Comparison of ENCODE assay signal across 1 cellular context in genomic region chr12:9757433-9758025, GRCh38.
A peak's percentile ranks its signal among the peaks of the same experiment; 100 is the strongest.
TF ChIP-seq lines count a peak whose summit lies in the region.

No MANE protein-coding gene starts in this region.

TF ChIP-seq in GM12878, 131 proteins besides CTCF, POLR2A, EP300 and RAD21:
- TF ChIP-seq KLF5 (IDR thresholded peaks at IDR 0.05; ENCODE audit: partially characterized antibody) = no peak
- peak; percentile 38 for TF ChIP-seq MLLT1 (IDR thresholded peaks at IDR 0.05)
- TF ChIP-seq POLR2AphosphoS5 (IDR thresholded peaks at IDR 0.05; ENCODE audit: low read length) = peak; percentile 82; the same call in 1 of the 2 replicates
- no peak for TF ChIP-seq IRF5 (IDR thresholded peaks at IDR 0.05; ENCODE audit: borderline replicate concordance)
- no peak for TF ChIP-seq BCL3 (IDR thresholded peaks at IDR 0.05; ENCODE audit: borderline replicate concordance, insufficient read depth, low read depth, low read length, poor library complexity, severe bottlenecking)
- TF ChIP-seq MXI1 (IDR thresholded peaks at IDR 0.05; ENCODE audit: low read depth, low read length) = 0 out of 2 replicates have a peak, but pooled peaks have one; percentile 16
- TF ChIP-seq BACH1 (IDR thresholded peaks at IDR 0.05; ENCODE audit: borderline replicate concordance) = peak; percentile 16; the same call in 1 of the 2 replicates
- TF ChIP-seq RUNX3 (IDR thresholded peaks at IDR 0.05; ENCODE audit: low read length) = peak; percentile 47; the same call in 1 of the 2 replicates
- TF ChIP-seq POLR2AphosphoS2 (IDR thresholded peaks at IDR 0.05; ENCODE audit: low read depth, low read length) = peak; percentile 67
- peak; percentile 23 for TF ChIP-seq SMAD1 (IDR thresholded peaks at IDR 0.05; ENCODE audit: low read depth, partially characterized antibody)
